Comparison of ENCODE assay signal across 10 cellular contexts in the genomic region with DNA sequence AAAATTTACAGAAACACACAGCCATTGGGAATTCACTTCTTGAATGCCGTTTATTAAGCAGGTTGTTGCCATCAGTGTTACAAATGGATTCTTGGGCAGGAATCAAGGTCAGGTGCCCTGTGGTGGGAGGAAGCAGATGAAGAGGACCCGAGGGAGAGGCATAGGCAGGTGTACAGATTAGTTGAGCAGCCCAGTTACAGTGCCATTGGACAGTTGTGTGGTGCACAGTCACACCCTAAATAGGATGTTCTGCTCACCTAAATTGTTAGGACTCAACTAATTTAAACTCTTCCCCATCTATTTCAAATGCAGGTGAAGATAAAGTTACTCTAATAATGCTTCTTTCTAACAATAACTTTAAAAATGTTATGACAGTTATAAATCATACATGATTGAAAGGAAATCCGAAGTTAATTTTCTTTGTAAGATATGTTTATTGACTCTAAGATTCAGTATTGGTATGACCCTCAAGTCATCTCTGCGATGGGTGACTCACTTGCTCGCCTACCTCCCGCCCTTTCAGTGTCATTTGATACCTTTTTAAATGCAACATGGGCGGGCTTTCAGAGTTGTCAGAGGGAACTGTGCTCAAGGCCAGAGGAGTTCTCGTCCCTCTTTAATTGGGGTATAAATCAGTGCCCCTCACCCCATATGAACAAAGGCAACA. TPM values are rescaled to one million over a fixed set of nuclear protein-coding genes. Genes with fewer than 3 reads are reported as not detected.
A peak's percentile ranks its signal among the peaks of the same experiment; 100 is the strongest.
DNase-seq lines count a peak whose midpoint lies in the region; ATAC-seq and TF ChIP-seq lines count a peak whose summit lies in the region.
"Had no signal": no experiment of that assay in that cellular context is flagged by ENCODE, and none has a peak within 500 bp of the region (broad histone marks: within the 10 kb centered on the region; RNA-seq: fewer than 3 reads in every experiment).

No MANE protein-coding gene starts in this region.

- CTCF ChIA-PET in A673 (lab: Charles Lee) (no interaction called here), HEK293 (lab: Yijun Ruan, JAX) (interaction anchor here (0.6 to 4.3 kb wide), 3 partner anchors 12 to 129 kb away, joined by 3 to 15 read pairs (median 9); no protein-coding TSS in a partner anchor), Caco-2 (lab: Charles Lee) (no interaction called here)

- H3K9me3 Mint-ChIP-seq in memory B cell (no peaks in the 10 kb centered on the region), Caco-2 (ENCODE audit: unreplicated experiment) (no peaks in the 10 kb centered on the region)

- DNase-seq in A673 (ENCODE audit: low spot score) (peak; percentile 69), astrocyte of the hippocampus (ENCODE audit: low read depth, low spot score) (peak; percentile 22), memory B cell (ENCODE audit: low spot score in 2 of 2) (no peak), Caco-2 (no peak), NCI-H2227 treated with DMSO at 0.1 percent for 48 hours (lab: John Stamatoyannopoulos, UW) (no peak)
- DNase-seq: COR-L47, erythroblast had no signal

- TF ChIP-seq CTCF in A673 (conservative IDR thresholded peaks at IDR 0.05; ENCODE audit: low read depth, low read length), result no peak
- TF ChIP-seq CTCF in HEK293 (tag by site-specific recombination; IDR thresholded peaks at IDR 0.05), result no peak
- no peak for TF ChIP-seq CTCF in Caco-2 (IDR thresholded peaks at IDR 0.05; ENCODE audit: insufficient read depth in 1 of 2, low read depth in 1 of 2, low read length in 1 of 2, severe bottlenecking in 1 of 2, unreplicated experiment in 1 of 2)

- H3K27me3 Mint-ChIP-seq in memory B cell, result no peaks in the 10 kb centered on the region
- H3K27me3 Mint-ChIP-seq in Caco-2 (ENCODE audit: insufficient read depth, unreplicated experiment), result peaks cover 2% of the 10 kb centered on the region

- H3K27me3 ChIP-seq in A673 (replicated peaks; ENCODE audit: insufficient read depth, low read depth, low read length, poor library complexity), result no peaks in the 10 kb centered on the region
- no peaks in the 10 kb centered on the region for H3K27me3 ChIP-seq in Caco-2 (replicated peaks; ENCODE audit: control insufficient read depth, insufficient read depth, low read length)

- H3K36me3 ChIP-seq in A673 (ENCODE audit: insufficient read depth, low read length, poor library complexity, severe bottlenecking) (no peaks in the 10 kb centered on the region), HEK293 (ENCODE audit: control insufficient read depth in 2 of 2, insufficient read depth in 1 of 2, low read length in 2 of 2) (peaks cover 0 to 6% of the 10 kb centered on the region in 2 experiments; a peak in 1 of 3 replicates), Caco-2 (ENCODE audit: control insufficient read depth, insufficient read depth, low read length) (no peaks in the 10 kb centered on the region)

- H3K4me1 Mint-ChIP-seq in memory B cell (peaks cover 41% of the 10 kb centered on the region), Caco-2 (ENCODE audit: low read depth, unreplicated experiment) (no peaks in the 10 kb centered on the region)

- H3K4me3 ChIP-seq in A673 (ENCODE audit: low read depth, low read length, poor library complexity, severe bottlenecking), result no peak overlapping the region
- H3K4me3 ChIP-seq in HEK293 (ENCODE audit: low read depth, low read length), result no peak overlapping the region
- H3K4me3 ChIP-seq in Caco-2 (ENCODE audit: low read depth, low read length), result no peak overlapping the region

- intact Hi-C loops in A673 (cut with micrococcal nuclease; ENCODE audit: unreplicated experiment), result no loop called here
- intact Hi-C loops in Caco-2 (cut with micrococcal nuclease; ENCODE audit: unreplicated experiment), result no loop called here

- H3K36me3 Mint-ChIP-seq in memory B cell (peaks cover 2% of the 10 kb centered on the region), Caco-2 (ENCODE audit: insufficient read depth, unreplicated experiment) (no peaks in the 10 kb centered on the region)

- H3K9me3 ChIP-seq in A673 (ENCODE audit: low read depth, low read length, poor library complexity, severe bottlenecking) (no peaks in the 10 kb centered on the region), HEK293 (ENCODE audit: control insufficient read depth, insufficient read depth, low read depth, low read length) (no peaks in the 10 kb centered on the region), Caco-2 (no peaks in the 10 kb centered on the region)

- BruUV-seq in A673 (replicated peaks; lab: Mats Ljungman, UMichigan) (no TSS peak), Caco-2 (replicated peaks; lab: Mats Ljungman, UMichigan) (no TSS peak)

- POLR2A ChIA-PET in A673 (lab: Charles Lee; ENCODE audit: low non-redundant PET) (no interaction called here), HEK293 (lab: Yijun Ruan, JAX) (no interaction called here), Caco-2 (lab: Charles Lee) (no interaction called here)

- no peak for ATAC-seq in memory B cell (ENCODE audit: low read depth)
- no peak for ATAC-seq in HG03378 (IDR thresholded peaks at IDR 0.05; ENCODE audit: unreplicated experiment)
- ATAC-seq in HG02642 (IDR thresholded peaks at IDR 0.05; ENCODE audit: poor library complexity, unreplicated experiment), result no peak

- H3K27ac Mint-ChIP-seq in memory B cell (peak overlapping the region; percentile 84), Caco-2 (ENCODE audit: unreplicated experiment) (no peak overlapping the region)

- H3K4me1 ChIP-seq in A673 (ENCODE audit: insufficient read depth, low read length, poor library complexity, severe bottlenecking) (peaks cover 28% of the 10 kb centered on the region), HEK293 (ENCODE audit: control insufficient read depth, insufficient read depth, low read length) (peaks cover 11% of the 10 kb centered on the region), Caco-2 (no peaks in the 10 kb centered on the region)

- peak overlapping the region; percentile 18 for H3K4me3 Mint-ChIP-seq in memory B cell
- no peak overlapping the region for H3K4me3 Mint-ChIP-seq in Caco-2 (ENCODE audit: unreplicated experiment)

- no peak overlapping the region for H3K27ac ChIP-seq in A673 (ENCODE audit: low read depth, low read length, poor library complexity, severe bottlenecking)
- H3K27ac ChIP-seq in HEK293 (ENCODE audit: extremely low read depth, low read depth, low read length), result no peak overlapping the region

TF ChIP-seq in HEK293, 187 proteins besides CTCF, POLR2A, EP300 and RAD21 (continues in another document):
- TF ChIP-seq INSM2 (tag by site-specific recombination; IDR thresholded peaks at IDR 0.05), result 0 out of 2 replicates have a peak, but pooled peaks have one; percentile 27
- TF ChIP-seq ZNF184 (tag by site-specific recombination; IDR thresholded peaks at IDR 0.05), result peak; percentile 62; the same call in 1 of the 2 replicates
- 0 out of 2 replicates have a peak, but pooled peaks have one; percentile 63 for TF ChIP-seq ZNF561 (tag by site-specific recombination; IDR thresholded peaks at IDR 0.05; ENCODE audit: borderline replicate concordance)
- TF ChIP-seq ZBTB44 (tag by site-specific recombination; IDR thresholded peaks at IDR 0.05), result peak; percentile 78
- peak; percentile 28; the same call in 1 of the 2 replicates for TF ChIP-seq HIC1 (tag by site-specific recombination; IDR thresholded peaks at IDR 0.05)
- no peak for TF ChIP-seq YY2 (tag by site-specific recombination; IDR thresholded peaks at IDR 0.05)
- peak; percentile 39; the same call in 1 of the 2 replicates for TF ChIP-seq SP7 (tag by site-specific recombination; IDR thresholded peaks at IDR 0.05)
- peak; percentile 94 for TF ChIP-seq TRIM28 (IDR thresholded peaks at IDR 0.05; ENCODE audit: borderline replicate concordance, low read length)
- peak; percentile 77 for TF ChIP-seq SETDB1 (IDR thresholded peaks at IDR 0.05; ENCODE audit: insufficient read length, low read length)

RNA-seq across cellular contexts. Expression of gene DSE, which starts 35.0 kb away (rescaled TPM):
- total RNA-seq in A673 (2021), result 31.4 and 33.3 TPM in 2 replicates
- 2.8 and 3.4 TPM in 2 replicates for total RNA-seq in Caco-2 (2022)

RNA-seq across cellular contexts. Expression of gene CALHM6, which starts 55.4 kb away (rescaled TPM):
- total RNA-seq in A673 (2021) (not detected in 2 replicates), Caco-2 (2022) (not detected in 2 replicates)

Comparison
In these comparisons a context has a peak if more than half of its experiments do, and no peak if none do; other contexts are left out.
1. DNase-seq: peak in A673 (single experiment) and astrocyte of the hippocampus (single experiment); none in memory B cell (0 of 2), Caco-2 (0 of 2) and NCI-H2227 treated with DMSO at 0.1 percent for 48 hours (single experiment).